ENCODE assay signal across 8 cellular contexts in genomic region chr5:151745071-151745705, GRCh38. TPM values are rescaled to one million over a fixed set of nuclear protein-coding genes. Genes with fewer than 3 reads are reported as not detected.
DNase-seq lines count a peak whose midpoint lies in the region; ATAC-seq lines count a peak whose summit lies in the region.

No MANE protein-coding gene starts in this region.

- no peaks in the 10 kb centered on the region for H3K27me3 Mint-ChIP-seq in activated CD4-positive, alpha-beta T cell treated with anti-CD3 and anti-CD28 coated beads for 36 hours
- H3K27me3 Mint-ChIP-seq in IgD-negative memory B cell = no peaks in the 10 kb centered on the region

- H3K4me3 Mint-ChIP-seq in activated CD4-positive, alpha-beta T cell treated with anti-CD3 and anti-CD28 coated beads for 36 hours = no peak overlapping the region
- peak overlapping the region in 2 of 4 donors; percentile 33 to 39 for H3K4me3 Mint-ChIP-seq in IgD-negative memory B cell

- POLR2A ChIA-PET in activated CD4-positive, alpha-beta T cell treated with anti-CD3 and anti-CD28 coated beads for 36 hours (lab: Charles Lee) = no interaction called here

- CTCF ChIA-PET in activated CD4-positive, alpha-beta T cell treated with anti-CD3 and anti-CD28 coated beads for 36 hours (lab: Charles Lee) = interaction anchor here (0.6 to 2.2 kb wide), 3 partner anchors 86 to 154 kb away, joined by 3 to 5 read pairs (median 3); partner anchors contain the start of gene FAT2

- ATAC-seq in activated CD4-positive, alpha-beta T cell treated with anti-CD3 and anti-CD28 coated beads for 36 hours = peak; percentile 63

- peak overlapping the region; percentile 3 for H3K27ac Mint-ChIP-seq in activated CD4-positive, alpha-beta T cell treated with anti-CD3 and anti-CD28 coated beads for 36 hours
- peak overlapping the region; percentile 5 to 92 (median 74) for H3K27ac Mint-ChIP-seq in IgD-negative memory B cell

- no peaks in the 10 kb centered on the region for H3K9me3 Mint-ChIP-seq in activated CD4-positive, alpha-beta T cell treated with anti-CD3 and anti-CD28 coated beads for 36 hours (ENCODE audit: low read depth)
- no peaks in the 10 kb centered on the region for H3K9me3 Mint-ChIP-seq in IgD-negative memory B cell

- DNase-seq in activated CD4-positive, alpha-beta T cell treated with anti-CD3 and anti-CD28 coated beads for 36 hours = peak; percentile 59
- DNase-seq in activated CD4-positive, alpha-beta T cell treated with anti-CD3 and anti-CD28 coated beads for 1 hour = no peak
- DNase-seq in activated gamma-delta T cell treated with anti-CD3 and anti-CD28 coated beads, Interleukin-2, amount 50 U/mL, for 16 hours (ENCODE audit: low read depth) = peak; percentile 21
- peak; percentile 60 to 95 (median 81) for DNase-seq in head of caudate nucleus
- peak; percentile 56 for DNase-seq in smooth muscle cell of the brain vasculature (ENCODE audit: low read depth, low spot score)
- DNase-seq in DMS 273 (lab: John Stamatoyannopoulos, UW; ENCODE audit: unreplicated experiment) = no peak
- DNase-seq in HT-29 (ENCODE audit: low spot score) = no peak

- H3K36me3 Mint-ChIP-seq in activated CD4-positive, alpha-beta T cell treated with anti-CD3 and anti-CD28 coated beads for 36 hours (ENCODE audit: low read depth) = peaks cover 17% of the 10 kb centered on the region
- H3K36me3 Mint-ChIP-seq in IgD-negative memory B cell = peaks cover 2% of the 10 kb centered on the region

- intact Hi-C loops in activated CD4-positive, alpha-beta T cell treated with anti-CD3 and anti-CD28 coated beads for 36 hours (cut with DNase I, micrococcal nuclease) = no loop called here
- intact Hi-C loops in head of caudate nucleus (cut with DNase I) = loop anchor here (10.0 kb wide), 1 partner anchor 300 kb away; the partner anchor contains the start of gene SLC36A1

- peaks cover 32% of the 10 kb centered on the region for H3K4me1 Mint-ChIP-seq in activated CD4-positive, alpha-beta T cell treated with anti-CD3 and anti-CD28 coated beads for 36 hours
- H3K4me1 Mint-ChIP-seq in IgD-negative memory B cell = peaks cover 20 to 29% (median 24%) of the 10 kb centered on the region in 3 donors

RNA-seq across cellular contexts. Expression of gene ATOX1, which starts 13.2 kb away (rescaled TPM):
- 10 to 100 TPM; 74.8 to 85.9 TPM for total RNA-seq in activated CD4-positive, alpha-beta T cell treated with anti-CD3 and anti-CD28 coated beads for 36 hours
- 76.2 TPM for polyA plus RNA-seq in IgD-negative memory B cell
- 43.6 and 55.2 TPM in 2 replicates for total RNA-seq in HT-29 (2014; rRNA removed; shearing (Covaris generic))

RNA-seq across cellular contexts. Expression of gene G3BP1, which starts 26.6 kb away (rescaled TPM):
- 100 to 1,000 TPM; 253 to 280 TPM for total RNA-seq in activated CD4-positive, alpha-beta T cell treated with anti-CD3 and anti-CD28 coated beads for 36 hours
- 116 TPM for polyA plus RNA-seq in IgD-negative memory B cell
- 134 TPM in 2 replicates for total RNA-seq in HT-29 (2014; rRNA removed; shearing (Covaris generic))

RNA-seq across cellular contexts. Expression of gene SPARC, which starts 58.5 kb away (rescaled TPM):
- total RNA-seq in activated CD4-positive, alpha-beta T cell treated with anti-CD3 and anti-CD28 coated beads for 36 hours = under 1 TPM; 0.30 to 0.67 TPM
- polyA plus RNA-seq in IgD-negative memory B cell = 16.1 TPM
- total RNA-seq in HT-29 (2014; rRNA removed; shearing (Covaris generic)) = not detected in 2 replicates

Comparison
In these comparisons a context has a peak if more than half of its experiments do, and no peak if none do; other contexts are left out.
1. DNase-seq: peak in activated CD4-positive, alpha-beta T cell treated with anti-CD3 and anti-CD28 coated beads for 36 hours (single experiment), activated gamma-delta T cell treated with anti-CD3 and anti-CD28 coated beads, Interleukin-2, amount 50 U/mL, for 16 hours (single experiment), head of caudate nucleus (42 of 42) and smooth muscle cell of the brain vasculature (single experiment); none in activated CD4-positive, alpha-beta T cell treated with anti-CD3 and anti-CD28 coated beads for 1 hour (single experiment), DMS 273 (single experiment) and HT-29 (single experiment).